ENCODE assay signal across 14 cellular contexts in genomic region chrX:47484885-47485284, GRCh38. TPM values are rescaled to one million over a fixed set of nuclear protein-coding genes. Genes with fewer than 3 reads are reported as not detected.
DNase-seq lines count a peak whose midpoint lies in the region; ATAC-seq and TF ChIP-seq lines count a peak whose summit lies in the region.
"Had no signal": no experiment of that assay in that cellular context is flagged by ENCODE, and none has a peak within 500 bp of the region (broad histone marks: within the 10 kb centered on the region; RNA-seq: fewer than 3 reads in every experiment).

No MANE protein-coding gene starts in this region.

- peak overlapping the region; percentile 98 for H3K4me2 ChIP-seq in PC-3 (ENCODE audit: low read length)

- BruUV-seq in PC-3 (replicated peaks; lab: Mats Ljungman, UMichigan): no TSS peak

- no peaks in the 10 kb centered on the region for H3K36me3 ChIP-seq in left ventricle myocardium inferior
- no peaks in the 10 kb centered on the region for H3K36me3 ChIP-seq in PC-3 (ENCODE audit: low read depth, low read length)
- H3K36me3 ChIP-seq in transverse colon: no peaks in the 10 kb centered on the region
- H3K36me3 ChIP-seq: lower lobe of right lung had no signal

- no peak overlapping the region for H2AFZ ChIP-seq in PC-3 (ENCODE audit: low read length)

- TF ChIP-seq POLR2A in transverse colon (IDR thresholded peaks at IDR 0.05): no peak

- H3K9me2 ChIP-seq in PC-3 (replicated peaks; ENCODE audit: low read length): no peaks in the 10 kb centered on the region

- H3K9me3 ChIP-seq in left ventricle myocardium inferior (replicated peaks): no peaks in the 10 kb centered on the region
- H3K9me3 ChIP-seq in PC-3 (ENCODE audit: low read length): no peaks in the 10 kb centered on the region
- H3K9me3 ChIP-seq in transverse colon: no peaks in the 10 kb centered on the region
- H3K9me3 ChIP-seq: lower lobe of right lung had no signal

- 20 to 44% methylated on average over 2 of the region's 2 CpGs for WGBS in transverse colon (ENCODE audit: low coverage in 1 of 2), 2 donors

- peaks cover 58% of the 10 kb centered on the region for H3K79me2 ChIP-seq in PC-3 (ENCODE audit: low read length)

- no peak for TF ChIP-seq EP300 in transverse colon (IDR thresholded peaks at IDR 0.05; ENCODE audit: low read depth)

- H3K27ac ChIP-seq in left ventricle myocardium inferior (replicated peaks) (peak overlapping the region; percentile 98), PC-3 (ENCODE audit: low read length) (no peak overlapping the region), transverse colon (peak overlapping the region in 3 of 4 donors; percentile 95 to 99 (median 98))
- H3K27ac ChIP-seq: lower lobe of right lung had no signal

- POLR2A ChIA-PET in PC-3 (lab: Charles Lee; ENCODE audit: unreplicated experiment): no interaction called here

- ATAC-seq in left ventricle myocardium superior (no peak), PC-3 (no peak)
- ATAC-seq: lower lobe of right lung had no signal

- TF ChIP-seq CTCF in left ventricle myocardium inferior (IDR thresholded peaks at IDR 0.05; ENCODE audit: borderline replicate concordance) (no peak), PC-3 (conservative IDR thresholded peaks at IDR 0.05; ENCODE audit: low read depth, low read length) (no peak), fibroblast of villous mesenchyme (IDR thresholded peaks at IDR 0.05; ENCODE audit: insufficient read depth, low read depth, low read length) (no peak), transverse colon (IDR thresholded peaks at IDR 0.05) (no peak)

- no peaks in the 10 kb centered on the region for H3F3A ChIP-seq in PC-3 (ENCODE audit: low read length, unreplicated experiment)

- H3K27me3 ChIP-seq in left ventricle myocardium inferior (ENCODE audit: low read depth) (no peaks in the 10 kb centered on the region), PC-3 (ENCODE audit: low read length) (no peaks in the 10 kb centered on the region), transverse colon (no peaks in the 10 kb centered on the region)

- H3K4me1 ChIP-seq in left ventricle myocardium inferior (peaks cover 16% of the 10 kb centered on the region), PC-3 (ENCODE audit: insufficient read depth, low read length) (peaks cover 25% of the 10 kb centered on the region), transverse colon (peaks cover 0 to 19% (median 0%) of the 10 kb centered on the region in 4 donors)

- peak overlapping the region; percentile 93; the same call in 1 of the 2 replicates for H3K9ac ChIP-seq in PC-3 (ENCODE audit: low read length)

- H3K4me3 ChIP-seq in left ventricle myocardium inferior: peak overlapping the region; percentile 81
- H3K4me3 ChIP-seq in PC-3 (ENCODE audit: low read length): peak overlapping the region; percentile 92
- H3K4me3 ChIP-seq in fibroblast of villous mesenchyme (ENCODE audit: low read depth, low read length): peak overlapping the region; percentile 71
- H3K4me3 ChIP-seq in transverse colon: peak overlapping the region in 1 of 4 donors; percentile 20

- in situ Hi-C loops in transverse colon (cut with MboI; ENCODE audit: low pct_ligation_motif_present in 1 of 4, low pct_unique_long_range_greater_than_20kb in 1 of 4, low sequenced_read_pairs in 3 of 4): no loop called here

- CTCF ChIA-PET in PC-3 (lab: Charles Lee): no interaction called here

- no peaks in the 10 kb centered on the region for H4K20me1 ChIP-seq in PC-3 (ENCODE audit: low read length)

- intact Hi-C loops in left ventricle myocardium inferior (cut with micrococcal nuclease) (no loop called here), left ventricle myocardium superior (cut with micrococcal nuclease) (no loop called here), PC-3 (cut with micrococcal nuclease) (loop anchor here (5.0 kb wide), 3 partner anchors 37 to 293 kb away; partner anchors contain the start of gene UBA1), transverse colon (cut with DNase I; ENCODE audit: low total_unique reads) (no loop called here)

- DNase-seq in left ventricle myocardium inferior (no peak), left ventricle myocardium superior (no peak), PC-3 (no peak), fibroblast of villous mesenchyme (ENCODE audit: low read depth) (no peak), transverse colon (no peak), C1 segment of cervical spinal cord (lab: John Stamatoyannopoulos, UW) (no peak), dedifferentiated amniotic fluid mesenchymal stem cell (ENCODE audit: extremely low spot score) (no peak)
- DNase-seq in effector CD8-positive, alpha-beta T cell (lab: John Stamatoyannopoulos, UW): no peak
- DNase-seq: AML-193; hypothalamus; lower lobe of right lung; posterior cingulate gyrus; stimulated activated CD4-positive, alpha-beta T cell treated with anti-CD3 and anti-CD28 coated beads, Interleukin-4, amount 100 ng/mL, for 24 hours; stimulated activated naive CD4-positive, alpha-beta T cell treated with Interleukin-2 at 50 U/mL for 16 hours had no signal

RNA-seq across cellular contexts. Expression of gene ZNF41, which starts 1.9 kb away (rescaled TPM):
- total RNA-seq in left ventricle myocardium inferior (16.1 TPM), left ventricle myocardium superior (12.8 TPM), PC-3 (2014; rRNA removed) (11.1 and 11.3 TPM in 2 replicates), fibroblast of villous mesenchyme (7.7 and 12.5 TPM in 2 replicates), transverse colon (10 to 100 TPM in 2 of 4 donors, 1 to 10 TPM in 2; 2.6 to 14.1 (median 9.2) TPM)
